ENCODE assay signal across 16 cellular contexts in the genomic region with DNA sequence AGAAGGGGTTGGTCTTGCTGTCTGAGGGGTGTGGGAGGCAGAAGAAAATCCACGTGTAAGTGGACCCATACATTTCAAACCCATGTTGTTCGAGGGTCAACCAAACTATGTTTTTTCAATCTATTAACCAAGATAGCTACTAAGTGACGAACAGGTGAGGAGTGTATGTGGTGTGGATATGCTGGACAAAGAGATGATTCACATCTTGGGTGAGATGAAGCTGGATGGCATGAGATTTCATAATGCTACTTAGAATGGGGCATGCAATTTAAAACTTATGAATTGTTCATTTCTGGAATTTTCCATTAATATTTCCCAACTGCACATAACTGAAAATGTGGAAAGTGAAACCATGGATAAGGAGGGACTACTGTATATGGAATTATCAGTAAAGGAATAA.
DNase-seq lines count a peak whose midpoint lies in the region; ATAC-seq, FAIRE-seq and TF ChIP-seq lines count a peak whose summit lies in the region.
"Had no signal": no experiment of that assay in that cellular context is flagged by ENCODE, and none has a peak within 500 bp of the region (broad histone marks: within the 10 kb centered on the region; RNA-seq: fewer than 3 reads in every experiment).

No MANE protein-coding gene starts in this region.

- POLR2A ChIA-PET in RWPE1 (lab: Yijun Ruan, JAX; ENCODE audit: low non-redundant PET): no interaction called here

- CTCF ChIA-PET in RWPE1 (lab: Yijun Ruan, JAX): no interaction called here

- TF ChIP-seq CTCF in RWPE2 (IDR thresholded peaks at IDR 0.05; ENCODE audit: poor library complexity, severe bottlenecking) (no peak), epithelial cell of esophagus (IDR thresholded peaks at IDR 0.05; ENCODE audit: insufficient read depth, low read depth, low read length, missing control alignments) (no peak), RWPE1 (conservative IDR thresholded peaks at IDR 0.05; ENCODE audit: low read depth) (no peak)

- peak; percentile 95 for FAIRE-seq in HTR-8/SVneo (lab: Jason Lieb, UNC)
- FAIRE-seq: A204.1, GM12891, GM18507, H54 had no signal

- ATAC-seq in RWPE2 (ENCODE audit: low read depth): peak; percentile 62
- ATAC-seq: GM23338 had no signal

- no peaks in the 10 kb centered on the region; the same call in 1 of the 2 replicates for H3K36me3 ChIP-seq in RWPE2 (ENCODE audit: low read depth)

- no peaks in the 10 kb centered on the region for H3K27me3 ChIP-seq in RWPE2 (ENCODE audit: insufficient read depth, poor library complexity, severe bottlenecking)

- no peak overlapping the region for H3K27ac ChIP-seq in RWPE2 (ENCODE audit: poor library complexity, severe bottlenecking)
- H3K27ac ChIP-seq in RWPE1: no peak overlapping the region
- H3K27ac ChIP-seq: C4-2B had no signal

- H3K4me1 ChIP-seq in RWPE2 (ENCODE audit: insufficient read depth, poor library complexity, severe bottlenecking): peaks cover 7% of the 10 kb centered on the region
- H3K4me1 ChIP-seq: Caco-2 had no signal

- DNase-seq in HTR-8/SVneo (ENCODE audit: insufficient read length, low spot score) (no peak), RWPE2 (ENCODE audit: low spot score) (no peak), epithelial cell of esophagus (ENCODE audit: low read depth) (peak; percentile 50), SW480 (ENCODE audit: low spot score) (no peak), RWPE1 (ENCODE audit: low spot score) (no peak), activated gamma-delta T cell (lab: John Stamatoyannopoulos, UW) (no peak)
- DNase-seq: AML-193; Caco-2; CD4-positive, alpha-beta T cell; HCEC 1CT had no signal

- no peaks in the 10 kb centered on the region for H3K9me3 ChIP-seq in RWPE2 (ENCODE audit: severe bottlenecking)
- H3K9me3 ChIP-seq: Caco-2 had no signal

- no peak overlapping the region for H3K4me3 ChIP-seq in RWPE2 (ENCODE audit: severe bottlenecking)
- H3K4me3 ChIP-seq in epithelial cell of esophagus (ENCODE audit: low read length): no peak overlapping the region
- H3K4me3 ChIP-seq: GM23338 had no signal
